In genomic region chr21:33302055-33302454, GRCh38 we compare ENCODE assay signal across 16 cellular contexts. TPM values are rescaled to one million over a fixed set of nuclear protein-coding genes. Genes with fewer than 3 reads are reported as not detected.
DNase-seq lines count a peak whose midpoint lies in the region; ATAC-seq and TF ChIP-seq lines count a peak whose summit lies in the region.
"Had no signal": no experiment of that assay in that cellular context is flagged by ENCODE, and none has a peak within 500 bp of the region (broad histone marks: within the 10 kb centered on the region; RNA-seq: fewer than 3 reads in every experiment).

No MANE protein-coding gene starts in this region.

- peak overlapping the region; percentile 70 for H3K4me2 ChIP-seq in BLaER1

- no peak overlapping the region for H3K4me3 ChIP-seq in BLaER1
- H3K4me3 ChIP-seq in sigmoid colon: no peak overlapping the region
- H3K4me3 ChIP-seq: body of pancreas, SJSA1 had no signal

- 86 to 92% methylated on average over 7 of the region's 7 CpGs for WGBS in sigmoid colon, 2 donors

- TF ChIP-seq EP300 in sigmoid colon (IDR thresholded peaks at IDR 0.05): no peak

- DNase-seq in HT1080 (ENCODE audit: low read depth): peak; percentile 13
- no peak for DNase-seq in sigmoid colon
- DNase-seq in SKM-1 (lab: John Stamatoyannopoulos, UW; ENCODE audit: unreplicated experiment): no peak
- no peak for DNase-seq in activated T-cell treated with anti-CD3 and anti-CD28 coated beads for 4 hours
- DNase-seq in EL: no peak
- no peak for DNase-seq in activated CD4-positive, alpha-beta T cell treated with anti-CD3 and anti-CD28 coated beads, Interleukin-2, amount 50 U/mL, for 4 hours
- DNase-seq: activated CD4-positive, alpha-beta T cell treated with anti-CD3 and anti-CD28 coated beads for 36 hours; activated naive CD4-positive, alpha-beta T cell treated with anti-CD3 and anti-CD28 coated beads, Interleukin-2, amount 50 U/mL, for 16 hours; DMS 273 treated with DMSO at 0.1 percent for 48 hours; NCI-H187; posterior cingulate gyrus; stimulated activated naive CD8-positive, alpha-beta T cell treated with anti-CD3 and anti-CD28 coated beads, Interleukin-15, amount 100 ng/mL, for 72 hours had no signal

- no peak for TF ChIP-seq POLR2A in sigmoid colon (IDR thresholded peaks at IDR 0.05)

- H3K27me3 ChIP-seq in BLaER1: no peaks in the 10 kb centered on the region
- H3K27me3 ChIP-seq in sigmoid colon: no peaks in the 10 kb centered on the region
- H3K27me3 ChIP-seq: body of pancreas, SJSA1 had no signal

- H3K9me3 ChIP-seq in BLaER1: no peaks in the 10 kb centered on the region
- no peaks in the 10 kb centered on the region for H3K9me3 ChIP-seq in sigmoid colon
- H3K9me3 ChIP-seq: body of pancreas, SJSA1 had no signal

- intact Hi-C loops in sigmoid colon (cut with DNase I): no loop called here

- H3K36me3 ChIP-seq in BLaER1: peaks cover 5% of the 10 kb centered on the region; the same call in 1 of the 2 replicates
- peaks cover 0 to 3% (median 0%) of the 10 kb centered on the region in 4 donors for H3K36me3 ChIP-seq in sigmoid colon

- no peaks in the 10 kb centered on the region for H4K20me1 ChIP-seq in BLaER1

- ATAC-seq in esophagus mucosa: peak; percentile 30
- ATAC-seq: activated CD4-positive, alpha-beta T cell treated with anti-CD3 and anti-CD28 coated beads for 36 hours; stimulated activated naive CD8-positive, alpha-beta T cell treated with anti-CD3 and anti-CD28 coated beads, Interleukin-15, amount 100 ng/mL, for 72 hours had no signal

- H3K4me1 ChIP-seq in BLaER1: peaks cover 100% of the 10 kb centered on the region
- peaks cover 0 to 14% (median 2%) of the 10 kb centered on the region in 4 donors for H3K4me1 ChIP-seq in sigmoid colon

- no peak overlapping the region for H3K9ac ChIP-seq in BLaER1

- no peak for TF ChIP-seq CTCF in sigmoid colon (IDR thresholded peaks at IDR 0.05)

- H3K27ac ChIP-seq in BLaER1: peak overlapping the region; percentile 88
- H3K27ac ChIP-seq in sigmoid colon: peak overlapping the region; percentile 7 to 52 (median 37)
- H3K27ac ChIP-seq: SJSA1 had no signal

RNA-seq across cellular contexts. Expression of gene IFNAR1, which starts 22.7 kb away (rescaled TPM):
- 9.6 and 11.1 TPM in 2 replicates for total RNA-seq in HT1080 (2014; rRNA removed; shearing (Covaris generic))
- 17.2 and 27.4 TPM in 2 replicates for polyA plus RNA-seq in HT1080 (2015; cell fraction: cytosol; rRNA removed)
- polyA plus RNA-seq in HT1080 (2015; cell fraction: nucleus; rRNA removed): 8.3 TPM in 2 replicates
- 15.5 TPM for total RNA-seq in esophagus mucosa
- 10 to 100 TPM; 23.5 to 32.6 (median 25.5) TPM for total RNA-seq in sigmoid colon
- polyA plus RNA-seq in sigmoid colon: 10 to 100 TPM in 1 of 3 donors, 1 to 10 TPM in 2; 6.6 to 26.5 (median 7.9) TPM

RNA-seq across cellular contexts. Expression of gene IL10RB, which starts 35.9 kb away (rescaled TPM):
- 21.4 and 30.4 TPM in 2 replicates for total RNA-seq in HT1080 (2014; rRNA removed; shearing (Covaris generic))
- polyA plus RNA-seq in HT1080 (2015; cell fraction: cytosol; rRNA removed): 21.9 and 24.1 TPM in 2 replicates
- polyA plus RNA-seq in HT1080 (2015; cell fraction: nucleus; rRNA removed): 12.8 and 16.9 TPM in 2 replicates
- 27.5 TPM for total RNA-seq in esophagus mucosa
- total RNA-seq in sigmoid colon: 10 to 100 TPM; 15.0 to 26.2 (median 23.6) TPM
- 10 to 100 TPM; 30.0 to 66.8 (median 34.4) TPM for polyA plus RNA-seq in sigmoid colon
